In the genomic region with DNA sequence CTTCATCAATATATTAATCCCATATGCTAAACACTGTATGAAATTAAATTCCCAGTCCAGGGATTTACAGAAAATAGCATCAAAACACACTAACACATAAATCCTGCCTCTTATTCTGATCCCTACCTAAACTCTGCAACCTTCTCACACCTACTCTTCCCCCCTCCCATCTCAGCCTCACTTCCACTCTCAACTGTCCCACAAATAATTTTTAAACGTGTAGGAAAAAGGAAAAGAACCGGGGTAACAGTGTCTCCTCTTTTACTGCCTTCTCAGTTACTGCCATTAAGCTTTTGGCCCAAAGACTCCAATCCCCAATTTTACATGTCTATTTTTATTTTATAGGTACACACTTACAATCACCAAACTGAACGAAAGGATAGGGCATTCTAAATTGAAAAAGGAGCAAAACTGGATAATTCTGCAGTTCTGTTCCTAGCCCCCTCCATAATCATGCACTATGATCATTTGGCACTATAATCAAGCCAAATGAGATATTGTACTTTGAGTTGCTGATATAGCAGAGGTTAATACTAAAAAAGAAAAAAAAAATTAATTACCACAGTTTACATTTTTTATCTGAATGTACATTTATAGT, we compare ENCODE assay signal across 10 cellular contexts. TPM values are rescaled to one million over a fixed set of nuclear protein-coding genes. Genes with fewer than 3 reads are reported as not detected.
DNase-seq lines count a peak whose midpoint lies in the region; ATAC-seq, FAIRE-seq and TF ChIP-seq lines count a peak whose summit lies in the region.
"Had no signal": no experiment of that assay in that cellular context is flagged by ENCODE, and none has a peak within 500 bp of the region (broad histone marks: within the 10 kb centered on the region; RNA-seq: fewer than 3 reads in every experiment).

No MANE protein-coding gene starts in this region.

- H3K4me3 Mint-ChIP-seq in CD4-positive, alpha-beta memory T cell = peak overlapping the region; percentile 42 to 95 (median 86)
- H3K4me3 Mint-ChIP-seq in nephron = peak overlapping the region; percentile 26 to 40 (median 37)

- no peaks in the 10 kb centered on the region for H3K27me3 Mint-ChIP-seq in CD4-positive, alpha-beta memory T cell
- no peaks in the 10 kb centered on the region for H3K27me3 Mint-ChIP-seq in nephron (ENCODE audit: low read depth)

- H3K9me3 ChIP-seq in CD4-positive, alpha-beta memory T cell (ENCODE audit: control insufficient read depth in 1 of 2, low read length in 2 of 2) = no peaks in the 10 kb centered on the region
- peaks cover 4% of the 10 kb centered on the region for H3K9me3 ChIP-seq in HUES6 (ENCODE audit: control insufficient read depth, insufficient read depth, low read depth, low read length)
- H3K9me3 ChIP-seq: thyroid gland had no signal

- POLR2A ChIA-PET in CD4-positive, alpha-beta memory T cell (lab: Charles Lee; ENCODE audit: partially characterized antibody) = interaction anchor here (0.9 to 4.5 kb wide), 17 partner anchors 13 to 249 kb away, joined by 3 to 75 read pairs (median 11); a partner anchor contains a TSS

- peaks cover 8 to 15% of the 10 kb centered on the region in 2 donors for H3K36me3 Mint-ChIP-seq in CD4-positive, alpha-beta memory T cell
- peaks cover 9% of the 10 kb centered on the region for H3K36me3 Mint-ChIP-seq in nephron (ENCODE audit: low read depth)

- no peak overlapping the region for H3K9ac ChIP-seq in HUES6 (ENCODE audit: low read length)

- peak overlapping the region in 1 of 2 donors; percentile 80 for H3K4me3 ChIP-seq in CD4-positive, alpha-beta memory T cell (ENCODE audit: low read length in 2 of 2)
- peak overlapping the region; percentile 81 for H3K4me3 ChIP-seq in HUES6 (ENCODE audit: low read depth, low read length)

- H3K27ac ChIP-seq in CD4-positive, alpha-beta memory T cell (ENCODE audit: low read depth, low read length) = peak overlapping the region; percentile 99
- H3K27ac ChIP-seq in HUES6 (ENCODE audit: low read depth, low read length) = peak overlapping the region; percentile 58; the same call in 1 of the 2 replicates

- H3K27ac Mint-ChIP-seq in CD4-positive, alpha-beta memory T cell = peak overlapping the region; percentile 69 to 99 (median 95)
- H3K27ac Mint-ChIP-seq in nephron = peak overlapping the region in 2 of 3 experiments; percentile 2 to 8

- no peak for ATAC-seq in HG03280 (IDR thresholded peaks at IDR 0.05; ENCODE audit: unreplicated experiment)

- CTCF ChIA-PET in CD4-positive, alpha-beta memory T cell (lab: Charles Lee; ENCODE audit: partially characterized antibody) = interaction anchor here (1.1 to 2.0 kb wide), 6 partner anchors 12 to 183 kb away, joined by 3 to 7 read pairs (median 4); no protein-coding TSS in a partner anchor

- no peaks in the 10 kb centered on the region for H3K36me3 ChIP-seq in CD4-positive, alpha-beta memory T cell (ENCODE audit: insufficient read depth, low read length)
- H3K36me3 ChIP-seq in HUES6 (ENCODE audit: control insufficient read depth, insufficient read depth, low read length) = no peaks in the 10 kb centered on the region
- H3K36me3 ChIP-seq: thyroid gland had no signal

- H3K27me3 ChIP-seq in CD4-positive, alpha-beta memory T cell (ENCODE audit: insufficient read depth, low read length) = no peaks in the 10 kb centered on the region
- no peaks in the 10 kb centered on the region for H3K27me3 ChIP-seq in HUES6 (ENCODE audit: control insufficient read depth, insufficient read depth, low read length)
- H3K27me3 ChIP-seq: thyroid gland had no signal

- intact Hi-C loops in CD4-positive, alpha-beta memory T cell (cut with micrococcal nuclease) = loop anchor here (2.0 to 5.0 kb wide), 6 partner anchors 13 to 253 kb away; a partner anchor contains a TSS

- peaks cover 61% of the 10 kb centered on the region for H3K4me1 ChIP-seq in CD4-positive, alpha-beta memory T cell (ENCODE audit: insufficient read depth, low read length)
- H3K4me1 ChIP-seq in HUES6 (ENCODE audit: control insufficient read depth, insufficient read depth, low read length) = peaks cover 29% of the 10 kb centered on the region

- peaks cover 0 to 2% (median 0%) of the 10 kb centered on the region in 8 donors for H3K9me3 Mint-ChIP-seq in CD4-positive, alpha-beta memory T cell
- H3K9me3 Mint-ChIP-seq in nephron = peaks cover 6% of the 10 kb centered on the region

- DNase-seq in CD4-positive, alpha-beta memory T cell = no peak
- DNase-seq in HuH-7.5 (ENCODE audit: low spot score) (no peak), NCI-H2081 (lab: John Stamatoyannopoulos, UW) (no peak), HCEC 1CT (no peak)
- DNase-seq: foreskin fibroblast, thyroid gland had no signal

- peaks cover 35 to 68% (median 52%) of the 10 kb centered on the region in 4 donors for H3K4me1 Mint-ChIP-seq in CD4-positive, alpha-beta memory T cell
- peaks cover 23% of the 10 kb centered on the region for H3K4me1 Mint-ChIP-seq in nephron

- FAIRE-seq in colon (lab: Jason Lieb, UNC) = peak; percentile 41

- no peak for TF ChIP-seq CTCF in nephron (IDR thresholded peaks at IDR 0.05; ENCODE audit: unreplicated experiment in 3 of 3)

RNA-seq across cellular contexts. Expression of a gene that starts 2.9 kb away (rescaled TPM):
- total RNA-seq in CD4-positive, alpha-beta memory T cell = 100 to 1,000 TPM; 122 to 125 TPM
- polyA plus RNA-seq in CD4-positive, alpha-beta memory T cell = 10 to 100 TPM; 16.8 to 22.8 TPM

RNA-seq across cellular contexts. Expression of a gene that starts 51.9 kb away (rescaled TPM):
- 10 to 100 TPM; 51.0 to 52.0 TPM for total RNA-seq in CD4-positive, alpha-beta memory T cell
- polyA plus RNA-seq in CD4-positive, alpha-beta memory T cell = 100 to 1,000 TPM in 1 of 2 donors, 10 to 100 TPM in 1; 71.7 to 107 TPM
